In the genomic region with DNA sequence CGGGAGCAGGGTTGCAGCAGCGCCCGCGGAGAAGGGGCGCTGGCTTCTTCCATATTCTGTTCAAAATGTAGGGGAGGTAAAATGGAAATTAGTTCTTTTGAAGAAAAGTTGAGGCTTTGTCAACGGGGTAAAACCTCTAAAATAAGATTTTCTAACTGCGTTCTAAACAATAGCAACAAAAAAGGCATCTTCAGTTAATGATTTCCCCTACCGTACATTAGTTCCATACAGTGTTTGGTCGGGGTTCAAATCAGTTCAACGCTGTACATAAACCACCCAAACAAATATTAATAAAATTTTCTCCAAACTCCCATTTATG, we compare ENCODE assay signal across 8 cellular contexts. TPM values are rescaled to one million over a fixed set of nuclear protein-coding genes. Genes with fewer than 3 reads are reported as not detected.
A peak's percentile ranks its signal among the peaks of the same experiment; 100 is the strongest.
DNase-seq lines count a peak whose midpoint lies in the region; ATAC-seq and TF ChIP-seq lines count a peak whose summit lies in the region.

No MANE protein-coding gene starts in this region.

- no peaks in the 10 kb centered on the region for H3K36me3 ChIP-seq in Karpas-422 (ENCODE audit: insufficient read depth, low read length)

- H3K27me3 Mint-ChIP-seq in naive B cell: peaks cover 3 to 11% (median 8%) of the 10 kb centered on the region in 3 donors

- no peak for TF ChIP-seq CTCF in AG09309 (IDR thresholded peaks at IDR 0.05; ENCODE audit: control insufficient read depth, insufficient read depth, low read depth, low read length, missing control alignments)

- no peaks in the 10 kb centered on the region for H3K9me3 ChIP-seq in Karpas-422 (ENCODE audit: low read length)

- no peak for ATAC-seq in naive B cell (ENCODE audit: low read depth in 2 of 2)
- no peak for ATAC-seq in GM18517 (IDR thresholded peaks at IDR 0.05; ENCODE audit: unreplicated experiment)
- ATAC-seq in HG03135 (IDR thresholded peaks at IDR 0.05; ENCODE audit: unreplicated experiment): no peak

- H4K20me1 ChIP-seq in Karpas-422 (ENCODE audit: insufficient read depth, low read depth, low read length): peaks cover 9% of the 10 kb centered on the region; the same call in 1 of the 2 replicates

- peak overlapping the region; percentile 89 for H3K4me3 ChIP-seq in AG09309 (ENCODE audit: control insufficient read depth, low read depth, low read length)
- peak overlapping the region; percentile 98 for H3K4me3 ChIP-seq in Karpas-422 (ENCODE audit: low read length)

- no peaks in the 10 kb centered on the region for H3K36me3 Mint-ChIP-seq in naive B cell

- peaks cover 16% of the 10 kb centered on the region for H3K4me1 ChIP-seq in Karpas-422 (ENCODE audit: low read length)

- peak overlapping the region; percentile 99 for H3K4me2 ChIP-seq in Karpas-422 (ENCODE audit: low read depth, low read length, poor library complexity, severe bottlenecking)

- H3K27ac Mint-ChIP-seq in naive B cell: peak overlapping the region; percentile 5 to 96 (median 93)

- peak overlapping the region; percentile 92 to 98 (median 96) for H3K4me3 Mint-ChIP-seq in naive B cell

- H3K27ac ChIP-seq in Karpas-422 (ENCODE audit: low read length) (no peak overlapping the region; the same call in 1 of the 2 replicates), cingulate gyrus (ENCODE audit: low read depth, low read length) (peak overlapping the region; percentile 96)

- DNase-seq in AG09309 (ENCODE audit: low read depth) (no peak), Karpas-422 (no peak), naive B cell (no peak), putamen (ENCODE audit: low spot score) (no peak), T-helper 9 cell (no peak)

- no peaks in the 10 kb centered on the region for H3K27me3 ChIP-seq in Karpas-422 (ENCODE audit: low read length)

- H3K4me1 Mint-ChIP-seq in naive B cell: peaks cover 11 to 15% (median 12%) of the 10 kb centered on the region in 3 donors

- peak overlapping the region; percentile 100 for H2AFZ ChIP-seq in Karpas-422 (ENCODE audit: low read length)

- H3K9ac ChIP-seq in Karpas-422 (ENCODE audit: low read length): peak overlapping the region; percentile 98

- no peaks in the 10 kb centered on the region for H3K79me2 ChIP-seq in Karpas-422 (ENCODE audit: low read length)

- no peaks in the 10 kb centered on the region for H3K9me2 ChIP-seq in Karpas-422 (replicated peaks; ENCODE audit: insufficient read depth, low read length)

- no peaks in the 10 kb centered on the region for H3K9me3 Mint-ChIP-seq in naive B cell

RNA-seq across cellular contexts. Expression of a gene that starts 0.3 kb away (rescaled TPM):
- 3.1 and 14.0 TPM in 2 replicates for total RNA-seq in Karpas-422 (2014; rRNA removed; shearing (Covaris generic); ENCODE audit: low replicate concordance)
- polyA plus RNA-seq in naive B cell (ENCODE audit: low read depth in 6 of 6): 10 to 100 TPM in 1 of 6 donors, 1 to 10 TPM in 5; 1.3 to 11.8 (median 3.4) TPM
